ENCODE assay signal across 18 cellular contexts in genomic region chr1:208154679-208155078, GRCh38.
DNase-seq lines count a peak whose midpoint lies in the region; ATAC-seq and TF ChIP-seq lines count a peak whose summit lies in the region.
"Had no signal": no experiment of that assay in that cellular context is flagged by ENCODE, and none has a peak within 500 bp of the region (broad histone marks: within the 10 kb centered on the region; RNA-seq: fewer than 3 reads in every experiment).

No MANE protein-coding gene starts in this region.

- TF ChIP-seq EP300 in transverse colon (IDR thresholded peaks at IDR 0.05; ENCODE audit: low read depth) = no peak

- H3K27ac ChIP-seq in left ventricle myocardium inferior (replicated peaks) (no peak overlapping the region), mucosa of rectum (ENCODE audit: low read depth in 2 of 2, low read length in 2 of 2) (peak overlapping the region; percentile 74 to 83), transverse colon (peak overlapping the region; percentile 72 to 77 (median 77))
- H3K27ac ChIP-seq: BLaER1 treated with 17β-estradiol and CSF1 and Interleukin-3, amounts not matched to agents 10 nM and 100 nM; WERI-Rb-1 had no signal

- H3K27me3 ChIP-seq in left ventricle myocardium inferior (ENCODE audit: low read depth) = no peaks in the 10 kb centered on the region
- no peaks in the 10 kb centered on the region for H3K27me3 ChIP-seq in mucosa of rectum (ENCODE audit: control insufficient read depth in 2 of 2, insufficient read depth in 2 of 2, low read length in 2 of 2)
- no peaks in the 10 kb centered on the region for H3K27me3 ChIP-seq in transverse colon
- H3K27me3 ChIP-seq: BLaER1 treated with 17β-estradiol and CSF1 and Interleukin-3, amounts not matched to agents 10 nM and 100 nM had no signal

- H3K9me3 ChIP-seq in left ventricle myocardium inferior (replicated peaks) (no peaks in the 10 kb centered on the region), mucosa of rectum (ENCODE audit: control insufficient read depth in 2 of 2, low read length in 2 of 2) (no peaks in the 10 kb centered on the region), transverse colon (no peaks in the 10 kb centered on the region)
- H3K9me3 ChIP-seq: BLaER1 treated with 17β-estradiol and CSF1 and Interleukin-3, amounts not matched to agents 10 nM and 100 nM had no signal

- no peak for TF ChIP-seq POLR2A in transverse colon (IDR thresholded peaks at IDR 0.05)

- DNase-seq in Right ventricle myocardium superior = peak; percentile 54
- DNase-seq in left ventricle myocardium inferior = no peak
- peak; percentile 46 for DNase-seq in epithelial cell of esophagus (ENCODE audit: low read depth)
- DNase-seq in transverse colon = peak; percentile 72
- DNase-seq in pons (ENCODE audit: low spot score) = no peak
- no peak for DNase-seq in activated CD4-positive, CD25-positive, alpha-beta regulatory T cell (lab: John Stamatoyannopoulos, UW)
- no peak for DNase-seq in NCI-H1930 (lab: John Stamatoyannopoulos, UW)
- DNase-seq: activated CD4-positive, alpha-beta T cell treated with anti-CD3 and anti-CD28 coated beads, Interleukin-2, amount 50 U/mL, for 4 hours; amygdala; hypothalamus; islet precursor cell; Karpas-422; midbrain; SIG-M5; stimulated activated CD4-positive, alpha-beta T cell treated with anti-CD3 and anti-CD28 coated beads, Interleukin-2, amount 100 ng/mL, for 24 hours; WERI-Rb-1 had no signal

- no peak for ATAC-seq in Right ventricle myocardium superior (ENCODE audit: poor library complexity)

- H3K4me1 ChIP-seq in left ventricle myocardium inferior (peaks cover 88% of the 10 kb centered on the region), mucosa of rectum (ENCODE audit: control insufficient read depth in 2 of 2, insufficient read depth in 2 of 2, low read length in 2 of 2) (peaks cover 35 to 75% of the 10 kb centered on the region in 2 donors), transverse colon (peaks cover 18 to 93% (median 69%) of the 10 kb centered on the region in 4 donors)

- in situ Hi-C loops in transverse colon (cut with MboI; ENCODE audit: low pct_ligation_motif_present in 1 of 4, low pct_unique_long_range_greater_than_20kb in 1 of 4, low sequenced_read_pairs in 3 of 4) = no loop called here

- H3K4me3 ChIP-seq in left ventricle myocardium inferior (no peak overlapping the region), epithelial cell of esophagus (ENCODE audit: low read length) (no peak overlapping the region), mucosa of rectum (ENCODE audit: low read length in 2 of 2) (peak overlapping the region in 1 of 2 donors; percentile 7), transverse colon (no peak overlapping the region)
- H3K4me3 ChIP-seq: BLaER1 treated with 17β-estradiol and CSF1 and Interleukin-3, amounts not matched to agents 10 nM and 100 nM had no signal

- intact Hi-C loops in Right ventricle myocardium superior (cut with DNase I) (no loop called here), left ventricle myocardium inferior (cut with micrococcal nuclease) (no loop called here), transverse colon (cut with DNase I; ENCODE audit: low total_unique reads) (no loop called here)

- H3K9ac ChIP-seq in mucosa of rectum (ENCODE audit: low read depth in 1 of 2, low read length in 2 of 2) = peak overlapping the region in 1 of 2 donors; percentile 38
- H3K9ac ChIP-seq: BLaER1 treated with 17β-estradiol and CSF1 and Interleukin-3, amounts not matched to agents 10 nM and 100 nM had no signal

- TF ChIP-seq CTCF in left ventricle myocardium inferior (IDR thresholded peaks at IDR 0.05; ENCODE audit: borderline replicate concordance) (no peak), epithelial cell of esophagus (IDR thresholded peaks at IDR 0.05; ENCODE audit: insufficient read depth, low read depth, low read length, missing control alignments) (no peak), transverse colon (IDR thresholded peaks at IDR 0.05) (no peak)

- 61 to 70% methylated on average over 2 to 4 of the region's 4 CpGs for WGBS in transverse colon (ENCODE audit: low coverage in 1 of 2), 2 donors

- H3K36me3 ChIP-seq in left ventricle myocardium inferior = no peaks in the 10 kb centered on the region
- peaks cover 0 to 2% of the 10 kb centered on the region in 2 donors for H3K36me3 ChIP-seq in mucosa of rectum (ENCODE audit: control insufficient read depth in 2 of 2, insufficient read depth in 2 of 2, low read length in 2 of 2)
- no peaks in the 10 kb centered on the region for H3K36me3 ChIP-seq in transverse colon
- H3K36me3 ChIP-seq: BLaER1 treated with 17β-estradiol and CSF1 and Interleukin-3, amounts not matched to agents 10 nM and 100 nM; WERI-Rb-1 had no signal

Comparison
In these comparisons a context has a peak if more than half of its experiments do, and no peak if none do; other contexts are left out.
1. DNase-seq: peak in Right ventricle myocardium superior (single experiment), epithelial cell of esophagus (single experiment) and transverse colon (single experiment); none in left ventricle myocardium inferior (single experiment), pons (single experiment), activated CD4-positive, CD25-positive, alpha-beta regulatory T cell (0 of 4) and NCI-H1930 (0 of 2).